Comparison of ENCODE assay signal across 1 cellular context in the genomic region with DNA sequence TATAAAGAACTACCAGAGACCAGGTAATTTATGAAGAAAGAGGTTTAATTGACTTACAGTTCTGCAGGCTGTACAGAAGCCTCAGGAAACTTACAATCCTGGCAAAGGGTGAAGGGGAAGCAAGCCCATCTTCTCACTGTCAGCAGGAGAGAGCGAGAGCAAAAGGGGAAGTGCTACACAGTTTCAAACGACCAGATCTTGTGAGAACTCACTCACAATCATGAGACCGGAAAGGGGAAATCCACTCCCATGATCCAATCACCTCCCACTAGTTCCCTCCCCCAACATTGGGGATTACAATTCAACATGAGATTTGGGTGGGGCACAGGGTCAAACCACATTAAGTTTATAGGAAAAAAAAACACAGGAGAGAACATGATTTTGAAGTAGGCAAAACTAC.
TF ChIP-seq lines count a peak whose summit lies in the region.

No MANE protein-coding gene starts in this region.

TF ChIP-seq in K562, 482 proteins besides CTCF, POLR2A, EP300 and RAD21 (continued from another document and continues in another):
- TF ChIP-seq, protein P1, sequence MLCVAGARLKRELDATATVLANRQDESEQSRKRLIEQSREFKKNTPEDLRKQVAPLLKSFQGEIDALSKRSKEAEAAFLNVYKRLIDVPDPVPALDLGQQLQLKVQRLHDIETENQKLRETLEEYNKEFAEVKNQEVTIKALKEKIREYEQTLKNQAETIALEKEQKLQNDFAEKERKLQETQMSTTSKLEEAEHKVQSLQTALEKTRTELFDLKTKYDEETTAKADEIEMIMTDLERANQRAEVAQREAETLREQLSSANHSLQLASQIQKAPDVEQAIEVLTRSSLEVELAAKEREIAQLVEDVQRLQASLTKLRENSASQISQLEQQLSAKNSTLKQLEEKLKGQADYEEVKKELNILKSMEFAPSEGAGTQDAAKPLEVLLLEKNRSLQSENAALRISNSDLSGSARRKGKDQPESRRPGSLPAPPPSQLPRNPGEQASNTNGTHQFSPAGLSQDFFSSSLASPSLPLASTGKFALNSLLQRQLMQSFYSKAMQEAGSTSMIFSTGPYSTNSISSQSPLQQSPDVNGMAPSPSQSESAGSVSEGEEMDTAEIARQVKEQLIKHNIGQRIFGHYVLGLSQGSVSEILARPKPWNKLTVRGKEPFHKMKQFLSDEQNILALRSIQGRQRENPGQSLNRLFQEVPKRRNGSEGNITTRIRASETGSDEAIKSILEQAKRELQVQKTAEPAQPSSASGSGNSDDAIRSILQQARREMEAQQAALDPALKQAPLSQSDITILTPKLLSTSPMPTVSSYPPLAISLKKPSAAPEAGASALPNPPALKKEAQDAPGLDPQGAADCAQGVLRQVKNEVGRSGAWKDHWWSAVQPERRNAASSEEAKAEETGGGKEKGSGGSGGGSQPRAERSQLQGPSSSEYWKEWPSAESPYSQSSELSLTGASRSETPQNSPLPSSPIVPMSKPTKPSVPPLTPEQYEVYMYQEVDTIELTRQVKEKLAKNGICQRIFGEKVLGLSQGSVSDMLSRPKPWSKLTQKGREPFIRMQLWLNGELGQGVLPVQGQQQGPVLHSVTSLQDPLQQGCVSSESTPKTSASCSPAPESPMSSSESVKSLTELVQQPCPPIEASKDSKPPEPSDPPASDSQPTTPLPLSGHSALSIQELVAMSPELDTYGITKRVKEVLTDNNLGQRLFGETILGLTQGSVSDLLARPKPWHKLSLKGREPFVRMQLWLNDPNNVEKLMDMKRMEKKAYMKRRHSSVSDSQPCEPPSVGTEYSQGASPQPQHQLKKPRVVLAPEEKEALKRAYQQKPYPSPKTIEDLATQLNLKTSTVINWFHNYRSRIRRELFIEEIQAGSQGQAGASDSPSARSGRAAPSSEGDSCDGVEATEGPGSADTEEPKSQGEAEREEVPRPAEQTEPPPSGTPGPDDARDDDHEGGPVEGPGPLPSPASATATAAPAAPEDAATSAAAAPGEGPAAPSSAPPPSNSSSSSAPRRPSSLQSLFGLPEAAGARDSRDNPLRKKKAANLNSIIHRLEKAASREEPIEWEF (CRISPR knock-in tag; IDR thresholded peaks at IDR 0.05): no peak
- TF ChIP-seq, protein P2, sequence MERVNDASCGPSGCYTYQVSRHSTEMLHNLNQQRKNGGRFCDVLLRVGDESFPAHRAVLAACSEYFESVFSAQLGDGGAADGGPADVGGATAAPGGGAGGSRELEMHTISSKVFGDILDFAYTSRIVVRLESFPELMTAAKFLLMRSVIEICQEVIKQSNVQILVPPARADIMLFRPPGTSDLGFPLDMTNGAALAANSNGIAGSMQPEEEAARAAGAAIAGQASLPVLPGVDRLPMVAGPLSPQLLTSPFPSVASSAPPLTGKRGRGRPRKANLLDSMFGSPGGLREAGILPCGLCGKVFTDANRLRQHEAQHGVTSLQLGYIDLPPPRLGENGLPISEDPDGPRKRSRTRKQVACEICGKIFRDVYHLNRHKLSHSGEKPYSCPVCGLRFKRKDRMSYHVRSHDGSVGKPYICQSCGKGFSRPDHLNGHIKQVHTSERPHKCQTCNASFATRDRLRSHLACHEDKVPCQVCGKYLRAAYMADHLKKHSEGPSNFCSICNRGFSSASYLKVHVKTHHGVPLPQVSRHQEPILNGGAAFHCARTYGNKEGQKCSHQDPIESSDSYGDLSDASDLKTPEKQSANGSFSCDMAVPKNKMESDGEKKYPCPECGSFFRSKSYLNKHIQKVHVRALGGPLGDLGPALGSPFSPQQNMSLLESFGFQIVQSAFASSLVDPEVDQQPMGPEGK (CRISPR knock-in tag; IDR thresholded peaks at IDR 0.05; ENCODE audit: borderline replicate concordance): no peak
- no peak for TF ChIP-seq TAF7 (tag; IDR thresholded peaks at IDR 0.05)
- no peak for TF ChIP-seq ZNF717 (CRISPR knock-in tag; IDR thresholded peaks at IDR 0.05)
- no peak for TF ChIP-seq NEUROD1 (IDR thresholded peaks at IDR 0.05; ENCODE audit: borderline replicate concordance, low read depth, low read length, partially characterized antibody)
- TF ChIP-seq ELF2 (CRISPR knock-in tag; IDR thresholded peaks at IDR 0.05): peak; percentile 47; the same call in 1 of the 2 replicates
- TF ChIP-seq CBFA2T3 (IDR thresholded peaks at IDR 0.05): no peak
- no peak for TF ChIP-seq SETDB1 (IDR thresholded peaks at IDR 0.05; ENCODE audit: low read length)
- TF ChIP-seq, protein P3, sequence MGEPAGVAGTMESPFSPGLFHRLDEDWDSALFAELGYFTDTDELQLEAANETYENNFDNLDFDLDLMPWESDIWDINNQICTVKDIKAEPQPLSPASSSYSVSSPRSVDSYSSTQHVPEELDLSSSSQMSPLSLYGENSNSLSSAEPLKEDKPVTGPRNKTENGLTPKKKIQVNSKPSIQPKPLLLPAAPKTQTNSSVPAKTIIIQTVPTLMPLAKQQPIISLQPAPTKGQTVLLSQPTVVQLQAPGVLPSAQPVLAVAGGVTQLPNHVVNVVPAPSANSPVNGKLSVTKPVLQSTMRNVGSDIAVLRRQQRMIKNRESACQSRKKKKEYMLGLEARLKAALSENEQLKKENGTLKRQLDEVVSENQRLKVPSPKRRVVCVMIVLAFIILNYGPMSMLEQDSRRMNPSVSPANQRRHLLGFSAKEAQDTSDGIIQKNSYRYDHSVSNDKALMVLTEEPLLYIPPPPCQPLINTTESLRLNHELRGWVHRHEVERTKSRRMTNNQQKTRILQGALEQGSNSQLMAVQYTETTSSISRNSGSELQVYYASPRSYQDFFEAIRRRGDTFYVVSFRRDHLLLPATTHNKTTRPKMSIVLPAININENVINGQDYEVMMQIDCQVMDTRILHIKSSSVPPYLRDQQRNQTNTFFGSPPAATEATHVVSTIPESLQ (CRISPR knock-in tag; IDR thresholded peaks at IDR 0.05): no peak
- no peak for TF ChIP-seq TEAD4 (IDR thresholded peaks at IDR 0.05; ENCODE audit: low read length)
- no peak for TF ChIP-seq TEAD4 (CRISPR knock-in tag; IDR thresholded peaks at IDR 0.05; ENCODE audit: borderline replicate concordance)
- TF ChIP-seq SPI1 (IDR thresholded peaks at IDR 0.05; ENCODE audit: borderline replicate concordance, low read depth, low read length): peak; percentile 96
- no peak for TF ChIP-seq RBBP5 (IDR thresholded peaks at IDR 0.05; ENCODE audit: borderline replicate concordance, insufficient read depth, low read length, poor library complexity, severe bottlenecking)
- no peak for TF ChIP-seq ZFP1 (CRISPR knock-in tag; IDR thresholded peaks at IDR 0.05)
- TF ChIP-seq, protein P4, sequence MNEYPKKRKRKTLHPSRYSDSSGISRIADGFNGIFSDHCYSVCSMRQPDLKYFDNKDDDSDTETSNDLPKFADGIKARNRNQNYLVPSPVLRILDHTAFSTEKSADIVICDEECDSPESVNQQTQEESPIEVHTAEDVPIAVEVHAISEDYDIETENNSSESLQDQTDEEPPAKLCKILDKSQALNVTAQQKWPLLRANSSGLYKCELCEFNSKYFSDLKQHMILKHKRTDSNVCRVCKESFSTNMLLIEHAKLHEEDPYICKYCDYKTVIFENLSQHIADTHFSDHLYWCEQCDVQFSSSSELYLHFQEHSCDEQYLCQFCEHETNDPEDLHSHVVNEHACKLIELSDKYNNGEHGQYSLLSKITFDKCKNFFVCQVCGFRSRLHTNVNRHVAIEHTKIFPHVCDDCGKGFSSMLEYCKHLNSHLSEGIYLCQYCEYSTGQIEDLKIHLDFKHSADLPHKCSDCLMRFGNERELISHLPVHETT (CRISPR knock-in tag; conservative IDR thresholded peaks at IDR 0.05 in 1 of 2, IDR thresholded peaks at IDR 0.05 in 1 of 2): no peak
- no peak for TF ChIP-seq MTF1 (CRISPR knock-in tag; IDR thresholded peaks at IDR 0.05; ENCODE audit: borderline replicate concordance)
- TF ChIP-seq, protein P5, sequence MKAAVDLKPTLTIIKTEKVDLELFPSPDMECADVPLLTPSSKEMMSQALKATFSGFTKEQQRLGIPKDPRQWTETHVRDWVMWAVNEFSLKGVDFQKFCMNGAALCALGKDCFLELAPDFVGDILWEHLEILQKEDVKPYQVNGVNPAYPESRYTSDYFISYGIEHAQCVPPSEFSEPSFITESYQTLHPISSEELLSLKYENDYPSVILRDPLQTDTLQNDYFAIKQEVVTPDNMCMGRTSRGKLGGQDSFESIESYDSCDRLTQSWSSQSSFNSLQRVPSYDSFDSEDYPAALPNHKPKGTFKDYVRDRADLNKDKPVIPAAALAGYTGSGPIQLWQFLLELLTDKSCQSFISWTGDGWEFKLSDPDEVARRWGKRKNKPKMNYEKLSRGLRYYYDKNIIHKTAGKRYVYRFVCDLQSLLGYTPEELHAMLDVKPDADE (conservative IDR thresholded peaks at IDR 0.05; ENCODE audit: control insufficient read depth, low read depth, low read length): no peak
- TF ChIP-seq ZNF644 (tag; IDR thresholded peaks at IDR 0.05; ENCODE audit: low read depth): no peak
- TF ChIP-seq YY1 (IDR thresholded peaks at IDR 0.05; ENCODE audit: borderline replicate concordance in 1 of 3, control insufficient read depth in 1 of 3, extremely low read depth in 1 of 3, insufficient read depth in 3 of 3, insufficient read length in 1 of 3, insufficient replicate concordance in 2 of 3, low read depth in 1 of 3, low read length in 2 of 3): no peak
- no peak for TF ChIP-seq CHCHD3 (CRISPR knock-in tag; IDR thresholded peaks at IDR 0.05)
- no peak for TF ChIP-seq PHB2 (IDR thresholded peaks at IDR 0.05; ENCODE audit: low read depth)
- TF ChIP-seq, protein P6, sequence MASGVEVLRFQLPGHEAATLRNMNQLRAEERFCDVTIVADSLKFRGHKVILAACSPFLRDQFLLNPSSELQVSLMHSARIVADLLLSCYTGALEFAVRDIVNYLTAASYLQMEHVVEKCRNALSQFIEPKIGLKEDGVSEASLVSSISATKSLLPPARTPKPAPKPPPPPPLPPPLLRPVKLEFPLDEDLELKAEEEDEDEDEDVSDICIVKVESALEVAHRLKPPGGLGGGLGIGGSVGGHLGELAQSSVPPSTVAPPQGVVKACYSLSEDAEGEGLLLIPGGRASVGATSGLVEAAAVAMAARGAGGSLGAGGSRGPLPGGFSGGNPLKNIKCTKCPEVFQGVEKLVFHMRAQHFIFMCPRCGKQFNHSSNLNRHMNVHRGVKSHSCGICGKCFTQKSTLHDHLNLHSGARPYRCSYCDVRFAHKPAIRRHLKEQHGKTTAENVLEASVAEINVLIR (CRISPR knock-in tag; IDR thresholded peaks at IDR 0.05): no peak
- no peak for TF ChIP-seq ZNF444 (CRISPR knock-in tag; IDR thresholded peaks at IDR 0.05)
- TF ChIP-seq, protein P7, sequence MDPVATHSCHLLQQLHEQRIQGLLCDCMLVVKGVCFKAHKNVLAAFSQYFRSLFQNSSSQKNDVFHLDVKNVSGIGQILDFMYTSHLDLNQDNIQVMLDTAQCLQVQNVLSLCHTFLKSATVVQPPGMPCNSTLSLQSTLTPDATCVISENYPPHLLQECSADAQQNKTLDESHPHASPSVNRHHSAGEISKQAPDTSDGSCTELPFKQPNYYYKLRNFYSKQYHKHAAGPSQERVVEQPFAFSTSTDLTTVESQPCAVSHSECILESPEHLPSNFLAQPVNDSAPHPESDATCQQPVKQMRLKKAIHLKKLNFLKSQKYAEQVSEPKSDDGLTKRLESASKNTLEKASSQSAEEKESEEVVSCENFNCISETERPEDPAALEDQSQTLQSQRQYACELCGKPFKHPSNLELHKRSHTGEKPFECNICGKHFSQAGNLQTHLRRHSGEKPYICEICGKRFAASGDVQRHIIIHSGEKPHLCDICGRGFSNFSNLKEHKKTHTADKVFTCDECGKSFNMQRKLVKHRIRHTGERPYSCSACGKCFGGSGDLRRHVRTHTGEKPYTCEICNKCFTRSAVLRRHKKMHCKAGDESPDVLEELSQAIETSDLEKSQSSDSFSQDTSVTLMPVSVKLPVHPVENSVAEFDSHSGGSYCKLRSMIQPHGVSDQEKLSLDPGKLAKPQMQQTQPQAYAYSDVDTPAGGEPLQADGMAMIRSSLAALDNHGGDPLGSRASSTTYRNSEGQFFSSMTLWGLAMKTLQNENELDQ (CRISPR knock-in tag; IDR thresholded peaks at IDR 0.05; ENCODE audit: borderline replicate concordance): no peak
- TF ChIP-seq POLR3A (IDR thresholded peaks at IDR 0.05; ENCODE audit: borderline replicate concordance, extremely low read depth, insufficient read depth, insufficient read length): no peak
- no peak for TF ChIP-seq EWSR1 (IDR thresholded peaks at IDR 0.05; ENCODE audit: borderline replicate concordance, low read depth, partially characterized antibody)
- no peak for TF ChIP-seq POLR2G (IDR thresholded peaks at IDR 0.05; ENCODE audit: low read depth, low read length)
- TF ChIP-seq GABPA (tag; conservative IDR thresholded peaks at IDR 0.05; ENCODE audit: low read depth): peak; percentile 65
- peak; percentile 97 for TF ChIP-seq ZNF766 (CRISPR knock-in tag; conservative IDR thresholded peaks at IDR 0.05)
- TF ChIP-seq BRD4 (IDR thresholded peaks at IDR 0.05): no peak
- no peak for TF ChIP-seq SAP30 (IDR thresholded peaks at IDR 0.05; ENCODE audit: borderline replicate concordance, insufficient read depth, low read depth, low read length, poor library complexity, severe bottlenecking)
- no peak for TF ChIP-seq HMG20B (CRISPR knock-in tag; IDR thresholded peaks at IDR 0.05)
- no peak for TF ChIP-seq PTRF (tag; IDR thresholded peaks at IDR 0.05)
- TF ChIP-seq IRF2 (CRISPR knock-in tag; IDR thresholded peaks at IDR 0.05): no peak
- TF ChIP-seq HMGN3 (IDR thresholded peaks at IDR 0.05; ENCODE audit: borderline replicate concordance, extremely low read depth, insufficient read length, low read depth, low read length): no peak
- peak; percentile 21; the same call in 1 of the 2 replicates for TF ChIP-seq CC2D1A (IDR thresholded peaks at IDR 0.05)
- no peak for TF ChIP-seq HDAC6 (IDR thresholded peaks at IDR 0.05; ENCODE audit: low read depth, low read length)
- TF ChIP-seq, protein P8, sequence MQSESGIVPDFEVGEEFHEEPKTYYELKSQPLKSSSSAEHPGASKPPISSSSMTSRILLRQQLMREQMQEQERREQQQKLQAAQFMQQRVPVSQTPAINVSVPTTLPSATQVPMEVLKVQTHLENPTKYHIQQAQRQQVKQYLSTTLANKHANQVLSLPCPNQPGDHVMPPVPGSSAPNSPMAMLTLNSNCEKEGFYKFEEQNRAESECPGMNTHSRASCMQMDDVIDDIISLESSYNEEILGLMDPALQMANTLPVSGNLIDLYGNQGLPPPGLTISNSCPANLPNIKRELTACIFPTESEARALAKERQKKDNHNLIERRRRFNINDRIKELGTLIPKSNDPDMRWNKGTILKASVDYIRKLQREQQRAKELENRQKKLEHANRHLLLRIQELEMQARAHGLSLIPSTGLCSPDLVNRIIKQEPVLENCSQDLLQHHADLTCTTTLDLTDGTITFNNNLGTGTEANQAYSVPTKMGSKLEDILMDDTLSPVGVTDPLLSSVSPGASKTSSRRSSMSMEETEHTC (IDR thresholded peaks at IDR 0.05): no peak
- TF ChIP-seq POLR2B (IDR thresholded peaks at IDR 0.05; ENCODE audit: low read depth, partially characterized antibody): no peak
- TF ChIP-seq ZNF408 (CRISPR knock-in tag; IDR thresholded peaks at IDR 0.05; ENCODE audit: low read depth): no peak
- TF ChIP-seq ILK (tag; IDR thresholded peaks at IDR 0.05; ENCODE audit: borderline replicate concordance, low read depth): no peak
- TF ChIP-seq, protein P9, sequence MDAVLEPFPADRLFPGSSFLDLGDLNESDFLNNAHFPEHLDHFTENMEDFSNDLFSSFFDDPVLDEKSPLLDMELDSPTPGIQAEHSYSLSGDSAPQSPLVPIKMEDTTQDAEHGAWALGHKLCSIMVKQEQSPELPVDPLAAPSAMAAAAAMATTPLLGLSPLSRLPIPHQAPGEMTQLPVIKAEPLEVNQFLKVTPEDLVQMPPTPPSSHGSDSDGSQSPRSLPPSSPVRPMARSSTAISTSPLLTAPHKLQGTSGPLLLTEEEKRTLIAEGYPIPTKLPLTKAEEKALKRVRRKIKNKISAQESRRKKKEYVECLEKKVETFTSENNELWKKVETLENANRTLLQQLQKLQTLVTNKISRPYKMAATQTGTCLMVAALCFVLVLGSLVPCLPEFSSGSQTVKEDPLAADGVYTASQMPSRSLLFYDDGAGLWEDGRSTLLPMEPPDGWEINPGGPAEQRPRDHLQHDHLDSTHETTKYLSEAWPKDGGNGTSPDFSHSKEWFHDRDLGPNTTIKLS (IDR thresholded peaks at IDR 0.05; ENCODE audit: borderline replicate concordance, low read depth): no peak
